Comparison of ENCODE assay signal across 21 cellular contexts in the genomic region with DNA sequence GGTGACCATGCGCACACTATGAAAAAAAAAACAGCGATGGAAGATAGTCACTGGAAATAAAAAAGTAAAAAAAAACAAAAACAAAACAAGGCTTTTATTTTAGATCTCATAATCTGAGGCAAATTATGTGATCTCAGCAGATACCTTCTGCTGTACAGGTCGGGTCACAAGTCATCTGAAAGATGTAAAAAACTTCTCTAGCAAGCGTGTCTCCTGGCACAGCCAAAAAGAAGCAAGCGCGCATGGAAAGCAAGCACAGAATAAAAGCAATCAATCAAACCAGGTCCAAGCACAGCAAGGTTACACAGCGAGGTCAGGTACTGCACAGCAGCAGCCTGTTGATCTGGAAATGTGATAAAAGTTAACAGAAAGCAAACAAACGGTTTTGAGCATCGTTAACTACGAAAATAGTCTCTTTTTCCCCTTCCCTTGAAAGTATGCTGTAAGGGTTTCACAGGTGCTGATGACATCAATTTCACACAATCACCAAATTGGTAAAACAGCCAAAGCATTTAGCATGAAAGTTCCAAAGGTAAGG.
"Had no signal": no experiment of that assay in that cellular context is flagged by ENCODE, and none has a peak within 500 bp of the region (broad histone marks: within the 10 kb centered on the region; RNA-seq: fewer than 3 reads in every experiment).

No MANE protein-coding gene starts in this region.

- H3K36me3 ChIP-seq: prostate gland had no signal

- H3K9me3 Mint-ChIP-seq: neural crest cell; T-helper 1 cell treated with Interleukin-12 subunit alpha and Interleukin-12 subunit beta and Interleukin-4 antibody, amounts not matched to agents 30 μg/mL and 1 μg/mL, for 36 hours had no signal

- H3K4me1 ChIP-seq: heart left ventricle, prostate gland, thyroid gland, upper lobe of right lung had no signal

- H3K27me3 ChIP-seq: cardiac muscle cell, heart left ventricle, thyroid gland, upper lobe of right lung had no signal

- H3K27me3 Mint-ChIP-seq: activated naive CD4-positive, alpha-beta T cell treated with anti-CD3 and anti-CD28 coated beads, Interleukin-2, amount 10 ng/mL, durations not matched to agents 7 days and 5 days; stimulated activated naive CD8-positive, alpha-beta T cell treated with anti-CD3 and anti-CD28 coated beads, Interleukin-15, Interleukin-2, amounts not matched to agents 100 ng/mL and 50 ng/mL, for 24 hours had no signal

- H3K9me3 ChIP-seq: heart left ventricle, prostate gland, thyroid gland, upper lobe of right lung had no signal

- H3K4me3 Mint-ChIP-seq: activated naive CD4-positive, alpha-beta T cell treated with anti-CD3 and anti-CD28 coated beads, Interleukin-2, amount 10 ng/mL, durations not matched to agents 7 days and 5 days; activated T-cell treated with anti-CD3 and anti-CD28 coated beads, Interleukin-2, amount 50 U/mL, for 4 hours; neural crest cell; stimulated activated naive CD8-positive, alpha-beta T cell treated with anti-CD3 and anti-CD28 coated beads, Interleukin-15, Interleukin-2, amounts not matched to agents 100 ng/mL and 50 ng/mL, for 24 hours; T-helper 1 cell treated with Interleukin-12 subunit alpha and Interleukin-12 subunit beta and Interleukin-4 antibody, amounts not matched to agents 30 μg/mL and 1 μg/mL, for 36 hours had no signal

- H3K27ac ChIP-seq: cardiac muscle cell, epithelial cell of prostate, heart left ventricle, prostate gland, thyroid gland, upper lobe of right lung had no signal

- ATAC-seq: activated T-cell treated with anti-CD3 and anti-CD28 coated beads, Interleukin-2, amount 50 U/mL, for 4 hours; heart left ventricle; left ventricle myocardium superior; upper lobe of right lung had no signal

- H3K4me3 ChIP-seq: cardiac muscle cell, heart left ventricle, prostate gland, thyroid gland, upper lobe of right lung had no signal

- H3K4me1 Mint-ChIP-seq: activated naive CD4-positive, alpha-beta T cell treated with anti-CD3 and anti-CD28 coated beads, Interleukin-2, amount 10 ng/mL, durations not matched to agents 7 days and 5 days had no signal

- H3K36me3 Mint-ChIP-seq: activated naive CD4-positive, alpha-beta T cell treated with anti-CD3 and anti-CD28 coated beads, Interleukin-2, amount 10 ng/mL, durations not matched to agents 7 days and 5 days had no signal

- DNase-seq: activated CD4-positive, alpha-beta T cell treated with anti-CD3 and anti-CD28 coated beads for 4 hours; activated CD4-positive, alpha-beta T cell treated with anti-CD3 and anti-CD28 coated beads, Interleukin-2, amount 50 U/mL, for 48 hours; activated CD4-positive, CD25-positive, alpha-beta regulatory T cell; activated CD8-positive, alpha-beta memory T cell treated with anti-CD3 and anti-CD28 coated beads, Interleukin-2, amount 50 U/mL, for 48 hours; activated naive CD4-positive, alpha-beta T cell treated with anti-CD3 and anti-CD28 coated beads, Interleukin-2, amount 10 ng/mL, durations not matched to agents 7 days and 5 days; activated T-cell treated with anti-CD3 and anti-CD28 coated beads, Interleukin-2, amount 50 U/mL, for 4 hours; amygdala; heart left ventricle; left ventricle myocardium superior; mammary epithelial cell; stimulated activated CD4-positive, alpha-beta T cell treated with anti-CD3 and anti-CD28 coated beads, Interleukin-4, amount 100 ng/mL, for 24 hours; substantia nigra; T1000; thyroid gland; upper lobe of right lung had no signal

- H3K27ac Mint-ChIP-seq: activated naive CD4-positive, alpha-beta T cell treated with anti-CD3 and anti-CD28 coated beads, Interleukin-2, amount 10 ng/mL, durations not matched to agents 7 days and 5 days; stimulated activated naive CD8-positive, alpha-beta T cell treated with anti-CD3 and anti-CD28 coated beads, Interleukin-15, Interleukin-2, amounts not matched to agents 100 ng/mL and 50 ng/mL, for 24 hours; T-helper 1 cell treated with Interleukin-12 subunit alpha and Interleukin-12 subunit beta and Interleukin-4 antibody, amounts not matched to agents 30 μg/mL and 1 μg/mL, for 36 hours had no signal
